Comparison of ENCODE assay signal across 8 cellular contexts in the genomic region with DNA sequence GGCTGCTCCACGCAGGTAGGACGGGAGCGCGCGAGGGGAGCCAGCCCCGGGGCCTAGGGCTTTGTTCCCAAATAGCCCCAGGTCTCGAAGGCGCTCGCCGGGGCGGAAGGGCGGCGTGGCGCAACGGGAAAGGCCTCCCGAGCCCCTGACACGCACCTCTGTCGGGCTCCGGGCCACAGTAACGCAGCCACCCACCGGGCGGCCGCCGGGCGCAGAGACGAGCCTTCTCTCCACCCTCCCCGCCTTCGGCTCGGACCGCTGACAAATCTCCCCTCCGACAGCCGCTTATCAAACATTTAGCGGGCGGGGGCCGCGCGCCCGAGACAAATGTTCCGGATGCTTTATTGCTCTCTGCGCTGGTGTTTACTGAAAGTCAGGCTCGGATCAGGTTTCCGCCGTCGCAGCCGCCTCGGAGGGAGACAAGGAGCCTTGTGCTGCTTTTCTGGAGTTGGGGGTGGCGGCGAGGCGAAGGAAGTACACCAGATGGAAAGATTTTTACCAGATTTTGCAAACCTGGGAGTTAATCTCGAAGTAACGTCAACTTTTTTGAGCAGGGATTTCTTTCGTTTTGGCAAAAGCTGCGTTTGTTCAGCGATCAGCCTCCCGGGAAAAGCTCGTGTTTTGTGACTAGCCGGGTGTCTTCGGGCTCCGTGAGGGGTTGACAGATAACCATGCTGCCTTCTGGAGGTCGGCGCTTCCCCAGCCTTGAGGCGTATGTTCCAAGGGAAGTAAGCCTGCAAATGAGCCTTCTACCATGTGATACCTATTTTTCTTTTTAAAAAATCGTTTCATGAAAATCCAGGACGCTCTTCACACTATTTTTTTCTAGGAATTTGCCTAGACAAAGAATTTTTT. TPM values are rescaled to one million over a fixed set of nuclear protein-coding genes. Genes with fewer than 3 reads are reported as not detected.
A peak's percentile ranks its signal among the peaks of the same experiment; 100 is the strongest.
DNase-seq lines count a peak whose midpoint lies in the region; ATAC-seq and TF ChIP-seq lines count a peak whose summit lies in the region.

No MANE protein-coding gene starts in this region.

- H3K9me3 Mint-ChIP-seq in activated T-cell treated with anti-CD3 and anti-CD28 coated beads, Interleukin-2, amount 50 U/mL, for 24 hours = no peaks in the 10 kb centered on the region

- peaks cover 57% of the 10 kb centered on the region for H3K4me1 Mint-ChIP-seq in activated T-cell treated with anti-CD3 and anti-CD28 coated beads, Interleukin-2, amount 50 U/mL, for 24 hours (ENCODE audit: low read depth)

- peaks cover 8% of the 10 kb centered on the region for H3K36me3 Mint-ChIP-seq in activated T-cell treated with anti-CD3 and anti-CD28 coated beads, Interleukin-2, amount 50 U/mL, for 24 hours (ENCODE audit: low read depth)

- H3K36me3 ChIP-seq in muscle layer of duodenum (ENCODE audit: control insufficient read depth in 1 of 2, insufficient read depth in 2 of 2, low read length in 2 of 2) = peaks cover 0 to 5% of the 10 kb centered on the region in 2 donors

- peaks cover 39% of the 10 kb centered on the region for H3K27me3 Mint-ChIP-seq in activated T-cell treated with anti-CD3 and anti-CD28 coated beads, Interleukin-2, amount 50 U/mL, for 24 hours

- H3K4me3 ChIP-seq in muscle layer of duodenum (ENCODE audit: low read depth in 1 of 2, low read length in 2 of 2) = peak overlapping the region; percentile 96 to 98

- peaks cover 15 to 35% of the 10 kb centered on the region in 2 donors for H3K4me1 ChIP-seq in muscle layer of duodenum (ENCODE audit: control insufficient read depth in 1 of 2, insufficient read depth in 2 of 2, low read length in 2 of 2)

- H3K27ac Mint-ChIP-seq in activated T-cell treated with anti-CD3 and anti-CD28 coated beads, Interleukin-2, amount 50 U/mL, for 24 hours = peak overlapping the region; percentile 82

- no peak for TF ChIP-seq CTCF in AG09319 (IDR thresholded peaks at IDR 0.05; ENCODE audit: low read depth, low read length)

- H3K4me3 Mint-ChIP-seq in activated T-cell treated with anti-CD3 and anti-CD28 coated beads, Interleukin-2, amount 50 U/mL, for 24 hours = peak overlapping the region; percentile 92

- DNase-seq in AG09319 (ENCODE audit: extremely low read depth, low read depth) (peak; percentile 38), NCI-H69 (lab: John Stamatoyannopoulos, UW) (peak; percentile 90), substantia nigra (lab: John Stamatoyannopoulos, UW) (peak in 29 of 49 donors; percentile 8 to 80 (median 49))
- DNase-seq in activated T-cell treated with anti-CD3 and anti-CD28 coated beads, Interleukin-2, amount 50 U/mL, for 24 hours = peak; percentile 76

- no peaks in the 10 kb centered on the region for H3K9me3 ChIP-seq in muscle layer of duodenum (ENCODE audit: control insufficient read depth in 1 of 2, low read length in 2 of 2)

- peak; percentile 27 for ATAC-seq in GM18861 (IDR thresholded peaks at IDR 0.05; ENCODE audit: unreplicated experiment)
- ATAC-seq in HG03060 (IDR thresholded peaks at IDR 0.05; ENCODE audit: low read depth, unreplicated experiment) = peak; percentile 18
- ATAC-seq in esophagus mucosa = peak; percentile 17

- H3K27me3 ChIP-seq in muscle layer of duodenum (ENCODE audit: low read depth, low read length) = no peaks in the 10 kb centered on the region

- H3K27ac ChIP-seq in muscle layer of duodenum (ENCODE audit: low read length) = peak overlapping the region; percentile 79
- peak overlapping the region; percentile 75 for H3K27ac ChIP-seq in substantia nigra (ENCODE audit: low read depth, low read length, poor library complexity, severe bottlenecking)

RNA-seq across cellular contexts. Expression of a gene that starts 1.0 kb away (rescaled TPM):
- total RNA-seq in esophagus mucosa = 9.7 TPM

Comparison
In these comparisons a context has a peak if more than half of its experiments do, and no peak if none do; other contexts are left out.
1. Peak in every context shown above with its lines: DNase-seq, ATAC-seq, H3K4me3 ChIP-seq and H3K27ac ChIP-seq.
2. DNase-seq: peak in every context shown above with its lines; median percentile 90 in NCI-H69; 76 in activated T-cell treated with anti-CD3 and anti-CD28 coated beads, Interleukin-2, amount 50 U/mL, for 24 hours; 49 in substantia nigra; 38 in AG09319.